1 cellular context compared by ENCODE assay signal in the genomic region with DNA sequence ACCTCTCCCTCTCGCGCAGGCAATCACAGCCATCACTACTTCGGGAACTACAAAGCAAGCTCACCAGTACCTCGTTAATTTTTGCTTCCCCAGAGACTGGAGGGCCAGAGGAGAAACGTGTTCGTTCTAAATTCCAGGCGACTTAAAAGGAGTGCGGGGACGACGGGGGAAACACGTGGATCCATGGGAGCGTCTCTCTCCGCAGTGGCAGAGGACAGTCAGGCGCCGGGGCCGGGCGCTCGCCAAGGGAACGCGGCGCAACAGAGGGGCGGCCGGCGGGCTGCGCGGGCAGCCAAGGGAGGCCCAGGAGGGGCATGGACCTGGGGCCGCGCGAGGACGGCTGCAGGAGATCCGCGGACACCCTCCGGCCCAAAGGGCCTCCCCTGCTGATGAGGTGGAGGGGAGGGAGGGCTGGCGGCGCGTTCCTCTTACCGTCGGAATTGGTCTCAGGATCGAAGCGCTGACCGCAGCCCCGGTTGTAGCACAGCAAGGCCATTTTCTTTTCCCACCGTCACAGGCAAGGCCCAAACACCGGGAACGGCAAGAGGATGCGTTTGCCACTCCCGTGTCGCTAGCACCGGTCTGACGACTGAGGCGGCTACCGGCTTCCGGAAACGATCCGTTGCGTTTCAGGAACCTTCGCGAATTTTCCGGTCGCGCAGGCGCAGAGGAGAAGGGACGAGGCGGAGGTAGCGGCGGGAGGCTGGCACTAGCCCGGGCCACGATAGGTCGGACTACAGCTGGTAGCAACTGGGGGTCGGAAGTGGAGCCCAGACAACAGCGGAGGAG.
TF ChIP-seq lines count a peak whose summit lies in the region.

Gene CHORDC1 (minus strand): TSS at position 591 of the 789 bp plus-strand sequence. CDS start 95 bp downstream, at position 496.

TF ChIP-seq in HCT116, 20 proteins besides CTCF, POLR2A, EP300 and RAD21 (continued from another document):
- TF ChIP-seq ZBTB33 (IDR thresholded peaks at IDR 0.05; ENCODE audit: extremely low read depth, insufficient replicate concordance, low read length) (no peak), TCF7L2 (IDR thresholded peaks at IDR 0.05; ENCODE audit: borderline replicate concordance, extremely low read depth, insufficient read depth, insufficient read length) (peak; percentile 8), JUND (IDR thresholded peaks at IDR 0.05) (no peak), ZFX (IDR thresholded peaks at IDR 0.05) (peak; percentile 87)
